ENCODE assay signal across 2 cellular contexts in the genomic region with DNA sequence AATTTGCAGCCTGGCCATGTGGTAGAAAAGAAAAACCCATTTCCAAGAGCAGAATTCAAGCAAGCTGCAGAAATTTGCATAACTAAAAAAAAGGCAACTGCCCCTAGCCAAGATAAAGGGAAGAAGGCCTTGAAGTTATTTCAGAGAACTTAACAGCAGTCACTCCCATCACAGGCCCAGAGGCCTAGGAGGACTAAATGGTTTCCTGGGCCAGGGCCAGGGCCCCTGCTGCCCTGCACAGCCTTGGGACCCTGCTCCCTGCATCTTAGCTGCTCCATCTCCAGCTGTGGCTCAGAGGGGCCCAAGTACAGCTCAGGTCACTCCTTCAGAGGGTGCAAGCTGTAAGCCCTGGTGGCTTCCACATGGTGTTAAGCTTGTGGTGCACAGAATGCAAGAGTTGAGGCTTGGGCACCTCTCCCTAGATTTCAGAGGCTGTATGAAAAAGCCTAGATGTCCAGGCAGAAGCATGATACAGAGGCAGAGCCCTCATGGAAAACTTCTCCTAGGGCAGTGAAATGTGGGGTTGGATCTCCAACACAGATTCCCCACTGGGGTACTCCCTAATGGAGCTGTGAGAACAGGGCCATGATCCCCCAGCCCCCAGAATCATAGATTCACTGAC.
TF ChIP-seq lines count a peak whose summit lies in the region.

No MANE protein-coding gene starts in this region.

TF ChIP-seq in A549, 52 proteins besides CTCF, POLR2A, EP300 and RAD21:
- TF ChIP-seq, protein P1, sequence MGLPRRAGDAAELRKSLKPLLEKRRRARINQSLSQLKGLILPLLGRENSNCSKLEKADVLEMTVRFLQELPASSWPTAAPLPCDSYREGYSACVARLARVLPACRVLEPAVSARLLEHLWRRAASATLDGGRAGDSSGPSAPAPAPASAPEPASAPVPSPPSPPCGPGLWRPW (IDR thresholded peaks at IDR 0.05) = no peak
- TF ChIP-seq ZFP36 (IDR thresholded peaks at IDR 0.05; ENCODE audit: borderline replicate concordance, partially characterized antibody) (peak; percentile 96), POLR2AphosphoS2 (conservative IDR thresholded peaks at IDR 0.05; ENCODE audit: low read length) (no peak), JUN (IDR thresholded peaks at IDR 0.05) (no peak)
TF ChIP-seq in A549: peak in this region for 1.

TF ChIP-seq in GM23338, 12 proteins besides CTCF, POLR2A, EP300 and RAD21:
- TF ChIP-seq STAT1 (IDR thresholded peaks at IDR 0.05; ENCODE audit: unreplicated experiment) (no peak), CREB1 (CRISPR knock-in tag; IDR thresholded peaks at IDR 0.05; ENCODE audit: low read depth) (no peak), EZH2 (IDR thresholded peaks at IDR 0.05; ENCODE audit: low read depth, unreplicated experiment) (no peak), POLR2AphosphoS5 (IDR thresholded peaks at IDR 0.05; ENCODE audit: low read depth) (no peak), EZH2phosphoT487 (IDR thresholded peaks at IDR 0.05; ENCODE audit: unreplicated experiment) (no peak), ZNF331 (CRISPR knock-in tag; IDR thresholded peaks at IDR 0.05; ENCODE audit: low read depth) (no peak), ZNF114 (CRISPR knock-in tag; IDR thresholded peaks at IDR 0.05) (no peak), NANOG (IDR thresholded peaks at IDR 0.05; ENCODE audit: borderline replicate concordance) (no peak), JUNB (IDR thresholded peaks at IDR 0.05; ENCODE audit: unreplicated experiment) (no peak)
- TF ChIP-seq, protein P2, sequence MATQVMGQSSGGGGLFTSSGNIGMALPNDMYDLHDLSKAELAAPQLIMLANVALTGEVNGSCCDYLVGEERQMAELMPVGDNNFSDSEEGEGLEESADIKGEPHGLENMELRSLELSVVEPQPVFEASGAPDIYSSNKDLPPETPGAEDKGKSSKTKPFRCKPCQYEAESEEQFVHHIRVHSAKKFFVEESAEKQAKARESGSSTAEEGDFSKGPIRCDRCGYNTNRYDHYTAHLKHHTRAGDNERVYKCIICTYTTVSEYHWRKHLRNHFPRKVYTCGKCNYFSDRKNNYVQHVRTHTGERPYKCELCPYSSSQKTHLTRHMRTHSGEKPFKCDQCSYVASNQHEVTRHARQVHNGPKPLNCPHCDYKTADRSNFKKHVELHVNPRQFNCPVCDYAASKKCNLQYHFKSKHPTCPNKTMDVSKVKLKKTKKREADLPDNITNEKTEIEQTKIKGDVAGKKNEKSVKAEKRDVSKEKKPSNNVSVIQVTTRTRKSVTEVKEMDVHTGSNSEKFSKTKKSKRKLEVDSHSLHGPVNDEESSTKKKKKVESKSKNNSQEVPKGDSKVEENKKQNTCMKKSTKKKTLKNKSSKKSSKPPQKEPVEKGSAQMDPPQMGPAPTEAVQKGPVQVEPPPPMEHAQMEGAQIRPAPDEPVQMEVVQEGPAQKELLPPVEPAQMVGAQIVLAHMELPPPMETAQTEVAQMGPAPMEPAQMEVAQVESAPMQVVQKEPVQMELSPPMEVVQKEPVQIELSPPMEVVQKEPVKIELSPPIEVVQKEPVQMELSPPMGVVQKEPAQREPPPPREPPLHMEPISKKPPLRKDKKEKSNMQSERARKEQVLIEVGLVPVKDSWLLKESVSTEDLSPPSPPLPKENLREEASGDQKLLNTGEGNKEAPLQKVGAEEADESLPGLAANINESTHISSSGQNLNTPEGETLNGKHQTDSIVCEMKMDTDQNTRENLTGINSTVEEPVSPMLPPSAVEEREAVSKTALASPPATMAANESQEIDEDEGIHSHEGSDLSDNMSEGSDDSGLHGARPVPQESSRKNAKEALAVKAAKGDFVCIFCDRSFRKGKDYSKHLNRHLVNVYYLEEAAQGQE (IDR thresholded peaks at IDR 0.05; ENCODE audit: unreplicated experiment) = no peak
- TF ChIP-seq, protein P3, sequence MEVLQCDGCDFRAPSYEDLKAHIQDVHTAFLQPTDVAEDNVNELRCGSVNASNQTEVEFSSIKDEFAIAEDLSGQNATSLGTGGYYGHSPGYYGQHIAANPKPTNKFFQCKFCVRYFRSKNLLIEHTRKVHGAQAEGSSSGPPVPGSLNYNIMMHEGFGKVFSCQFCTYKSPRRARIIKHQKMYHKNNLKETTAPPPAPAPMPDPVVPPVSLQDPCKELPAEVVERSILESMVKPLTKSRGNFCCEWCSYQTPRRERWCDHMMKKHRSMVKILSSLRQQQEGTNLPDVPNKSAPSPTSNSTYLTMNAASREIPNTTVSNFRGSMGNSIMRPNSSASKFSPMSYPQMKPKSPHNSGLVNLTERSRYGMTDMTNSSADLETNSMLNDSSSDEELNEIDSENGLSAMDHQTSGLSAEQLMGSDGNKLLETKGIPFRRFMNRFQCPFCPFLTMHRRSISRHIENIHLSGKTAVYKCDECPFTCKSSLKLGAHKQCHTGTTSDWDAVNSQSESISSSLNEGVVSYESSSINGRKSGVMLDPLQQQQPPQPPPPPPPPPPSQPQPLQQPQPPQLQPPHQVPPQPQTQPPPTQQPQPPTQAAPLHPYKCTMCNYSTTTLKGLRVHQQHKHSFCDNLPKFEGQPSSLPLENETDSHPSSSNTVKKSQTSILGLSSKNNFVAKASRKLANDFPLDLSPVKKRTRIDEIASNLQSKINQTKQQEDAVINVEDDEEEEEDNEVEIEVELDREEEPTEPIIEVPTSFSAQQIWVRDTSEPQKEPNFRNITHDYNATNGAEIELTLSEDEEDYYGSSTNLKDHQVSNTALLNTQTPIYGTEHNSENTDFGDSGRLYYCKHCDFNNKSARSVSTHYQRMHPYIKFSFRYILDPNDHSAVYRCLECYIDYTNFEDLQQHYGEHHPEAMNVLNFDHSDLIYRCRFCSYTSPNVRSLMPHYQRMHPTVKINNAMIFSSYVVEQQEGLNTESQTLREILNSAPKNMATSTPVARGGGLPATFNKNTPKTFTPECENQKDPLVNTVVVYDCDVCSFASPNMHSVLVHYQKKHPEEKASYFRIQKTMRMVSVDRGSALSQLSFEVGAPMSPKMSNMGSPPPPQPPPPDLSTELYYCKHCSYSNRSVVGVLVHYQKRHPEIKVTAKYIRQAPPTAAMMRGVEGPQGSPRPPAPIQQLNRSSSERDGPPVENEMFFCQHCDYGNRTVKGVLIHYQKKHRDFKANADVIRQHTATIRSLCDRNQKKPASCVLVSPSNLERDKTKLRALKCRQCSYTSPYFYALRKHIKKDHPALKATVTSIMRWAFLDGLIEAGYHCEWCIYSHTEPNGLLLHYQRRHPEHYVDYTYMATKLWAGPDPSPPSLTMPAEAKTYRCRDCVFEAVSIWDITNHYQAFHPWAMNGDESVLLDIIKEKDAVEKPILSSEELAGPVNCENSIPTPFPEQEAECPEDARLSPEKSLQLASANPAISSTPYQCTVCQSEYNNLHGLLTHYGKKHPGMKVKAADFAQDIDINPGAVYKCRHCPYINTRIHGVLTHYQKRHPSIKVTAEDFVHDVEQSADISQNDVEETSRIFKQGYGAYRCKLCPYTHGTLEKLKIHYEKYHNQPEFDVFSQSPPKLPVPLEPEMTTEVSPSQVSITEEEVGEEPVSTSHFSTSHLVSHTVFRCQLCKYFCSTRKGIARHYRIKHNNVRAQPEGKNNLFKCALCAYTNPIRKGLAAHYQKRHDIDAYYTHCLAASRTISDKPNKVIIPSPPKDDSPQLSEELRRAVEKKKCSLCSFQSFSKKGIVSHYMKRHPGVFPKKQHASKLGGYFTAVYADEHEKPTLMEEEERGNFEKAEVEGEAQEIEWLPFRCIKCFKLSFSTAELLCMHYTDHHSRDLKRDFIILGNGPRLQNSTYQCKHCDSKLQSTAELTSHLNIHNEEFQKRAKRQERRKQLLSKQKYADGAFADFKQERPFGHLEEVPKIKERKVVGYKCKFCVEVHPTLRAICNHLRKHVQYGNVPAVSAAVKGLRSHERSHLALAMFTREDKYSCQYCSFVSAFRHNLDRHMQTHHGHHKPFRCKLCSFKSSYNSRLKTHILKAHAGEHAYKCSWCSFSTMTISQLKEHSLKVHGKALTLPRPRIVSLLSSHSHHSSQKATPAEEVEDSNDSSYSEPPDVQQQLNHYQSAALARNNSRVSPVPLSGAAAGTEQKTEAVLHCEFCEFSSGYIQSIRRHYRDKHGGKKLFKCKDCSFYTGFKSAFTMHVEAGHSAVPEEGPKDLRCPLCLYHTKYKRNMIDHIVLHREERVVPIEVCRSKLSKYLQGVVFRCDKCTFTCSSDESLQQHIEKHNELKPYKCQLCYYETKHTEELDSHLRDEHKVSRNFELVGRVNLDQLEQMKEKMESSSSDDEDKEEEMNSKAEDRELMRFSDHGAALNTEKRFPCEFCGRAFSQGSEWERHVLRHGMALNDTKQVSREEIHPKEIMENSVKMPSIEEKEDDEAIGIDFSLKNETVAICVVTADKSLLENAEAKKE (CRISPR knock-in tag; IDR thresholded peaks at IDR 0.05) = no peak
- TF ChIP-seq, protein P4, sequence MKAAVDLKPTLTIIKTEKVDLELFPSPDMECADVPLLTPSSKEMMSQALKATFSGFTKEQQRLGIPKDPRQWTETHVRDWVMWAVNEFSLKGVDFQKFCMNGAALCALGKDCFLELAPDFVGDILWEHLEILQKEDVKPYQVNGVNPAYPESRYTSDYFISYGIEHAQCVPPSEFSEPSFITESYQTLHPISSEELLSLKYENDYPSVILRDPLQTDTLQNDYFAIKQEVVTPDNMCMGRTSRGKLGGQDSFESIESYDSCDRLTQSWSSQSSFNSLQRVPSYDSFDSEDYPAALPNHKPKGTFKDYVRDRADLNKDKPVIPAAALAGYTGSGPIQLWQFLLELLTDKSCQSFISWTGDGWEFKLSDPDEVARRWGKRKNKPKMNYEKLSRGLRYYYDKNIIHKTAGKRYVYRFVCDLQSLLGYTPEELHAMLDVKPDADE (IDR thresholded peaks at IDR 0.05) = no peak
